ENCODE assay signal across 14 cellular contexts in genomic region chr2:46171996-46172546, GRCh38.
DNase-seq lines count a peak whose midpoint lies in the region; ATAC-seq and TF ChIP-seq lines count a peak whose summit lies in the region.
"Had no signal": no experiment of that assay in that cellular context is flagged by ENCODE, and none has a peak within 500 bp of the region (broad histone marks: within the 10 kb centered on the region; RNA-seq: fewer than 3 reads in every experiment).

No MANE protein-coding gene starts in this region.

- peaks cover 2% of the 10 kb centered on the region for H3K27me3 Mint-ChIP-seq in glutamatergic neuron (ENCODE audit: unreplicated experiment)
- H3K27me3 Mint-ChIP-seq: activated CD4-positive, alpha-beta memory T cell treated with anti-CD3 and anti-CD28 coated beads, Interleukin-2, amount 10 ng/mL, durations not matched to agents 7 days and 5 days; central memory CD8-positive, alpha-beta T cell had no signal

- H4K20me1 ChIP-seq in PC-3 (ENCODE audit: low read length) (no peaks in the 10 kb centered on the region), smooth muscle cell (ENCODE audit: low read depth) (no peaks in the 10 kb centered on the region)

- intact Hi-C loops in PC-3 (cut with micrococcal nuclease), result no loop called here

- POLR2A ChIA-PET in PC-3 (lab: Charles Lee; ENCODE audit: unreplicated experiment), result no interaction called here

- H3K4me3 Mint-ChIP-seq in glutamatergic neuron (ENCODE audit: unreplicated experiment), result no peak overlapping the region
- H3K4me3 Mint-ChIP-seq: activated CD4-positive, alpha-beta memory T cell treated with anti-CD3 and anti-CD28 coated beads, Interleukin-2, amount 10 ng/mL, durations not matched to agents 7 days and 5 days; activated naive CD4-positive, alpha-beta T cell treated with anti-CD3 and anti-CD28 coated beads for 36 hours; central memory CD8-positive, alpha-beta T cell; nephron progenitor cell had no signal

- H3K27ac ChIP-seq in PC-3 (ENCODE audit: low read length) (peak overlapping the region; percentile 63), esophagus (ENCODE audit: low read depth in 2 of 2, low read length in 1 of 2) (peak overlapping the region; percentile 80 to 96), smooth muscle cell (ENCODE audit: low read depth) (peak overlapping the region; percentile 54)

- H3K4me1 ChIP-seq in PC-3 (ENCODE audit: insufficient read depth, low read length) (peaks cover 19% of the 10 kb centered on the region), esophagus (ENCODE audit: control insufficient read depth in 2 of 2, insufficient read depth in 2 of 2, low read length in 1 of 2) (peaks cover 3 to 22% of the 10 kb centered on the region in 2 donors), smooth muscle cell (ENCODE audit: low read depth) (peaks cover 33% of the 10 kb centered on the region)

- H3K9me3 ChIP-seq in PC-3 (ENCODE audit: low read length) (no peaks in the 10 kb centered on the region), esophagus (ENCODE audit: control insufficient read depth in 2 of 2, insufficient read depth in 1 of 2, low read depth in 1 of 2, low read length in 1 of 2) (peaks cover 0 to 2% of the 10 kb centered on the region in 2 donors), smooth muscle cell (replicated peaks; ENCODE audit: low read depth) (no peaks in the 10 kb centered on the region)

- H3K36me3 Mint-ChIP-seq in glutamatergic neuron (ENCODE audit: unreplicated experiment), result no peaks in the 10 kb centered on the region

- no peaks in the 10 kb centered on the region for H3K4me1 Mint-ChIP-seq in glutamatergic neuron (ENCODE audit: low read depth, unreplicated experiment)

- H3F3A ChIP-seq in PC-3 (ENCODE audit: low read length, unreplicated experiment), result no peaks in the 10 kb centered on the region
- H3F3A ChIP-seq in smooth muscle cell (ENCODE audit: low read depth), result peaks cover 33% of the 10 kb centered on the region

- 63 to 70% methylated on average over 14 of the region's 14 CpGs for WGBS in esophagus, 2 donors
- 66% methylated on average over 14 of the region's 14 CpGs for WGBS in smooth muscle cell (ENCODE audit: low lambda C conversion rate)

- no peak overlapping the region for H3K27ac Mint-ChIP-seq in glutamatergic neuron (ENCODE audit: unreplicated experiment)
- H3K27ac Mint-ChIP-seq: activated CD4-positive, alpha-beta memory T cell treated with anti-CD3 and anti-CD28 coated beads, Interleukin-2, amount 10 ng/mL, durations not matched to agents 7 days and 5 days; activated naive CD4-positive, alpha-beta T cell treated with anti-CD3 and anti-CD28 coated beads for 36 hours; nephron progenitor cell had no signal

- CTCF ChIA-PET in PC-3 (lab: Charles Lee), result interaction anchor here (0.6 to 1.0 kb wide), 2 partner anchors 109 to 122 kb away, joined by 3 read pairs; no protein-coding TSS in a partner anchor

- ATAC-seq in PC-3, result peak; percentile 21
- no peak for ATAC-seq in GM18517 (IDR thresholded peaks at IDR 0.05; ENCODE audit: unreplicated experiment)
- ATAC-seq in HG03097 (IDR thresholded peaks at IDR 0.05; ENCODE audit: low FRiP score, unreplicated experiment), result no peak

- no peaks in the 10 kb centered on the region for H3K9me2 ChIP-seq in PC-3 (replicated peaks; ENCODE audit: low read length)

- H3K27me3 ChIP-seq in PC-3 (ENCODE audit: low read length), result no peaks in the 10 kb centered on the region
- H3K27me3 ChIP-seq in esophagus (ENCODE audit: control insufficient read depth in 1 of 2, insufficient read depth in 2 of 2, low read length in 2 of 2), result no peaks in the 10 kb centered on the region
- H3K27me3 ChIP-seq in smooth muscle cell (ENCODE audit: low read depth), result no peaks in the 10 kb centered on the region

- no TSS peak for BruUV-seq in PC-3 (replicated peaks; lab: Mats Ljungman, UMichigan)

- no peaks in the 10 kb centered on the region for H3K9me3 Mint-ChIP-seq in glutamatergic neuron (ENCODE audit: unreplicated experiment)
- H3K9me3 Mint-ChIP-seq: activated CD4-positive, alpha-beta memory T cell treated with anti-CD3 and anti-CD28 coated beads, Interleukin-2, amount 10 ng/mL, durations not matched to agents 7 days and 5 days; activated naive CD4-positive, alpha-beta T cell treated with anti-CD3 and anti-CD28 coated beads for 36 hours; central memory CD8-positive, alpha-beta T cell; nephron progenitor cell had no signal

- TF ChIP-seq CTCF in PC-3 (conservative IDR thresholded peaks at IDR 0.05; ENCODE audit: low read depth, low read length) (peak; percentile 26; the same call in 1 of the 2 replicates), smooth muscle cell (IDR thresholded peaks at IDR 0.05; ENCODE audit: borderline replicate concordance, insufficient read depth, poor library complexity, severe bottlenecking) (peak; percentile 28), glutamatergic neuron (IDR thresholded peaks at IDR 0.05; ENCODE audit: partially characterized antibody, unreplicated experiment) (no peak)

- H3K36me3 ChIP-seq in PC-3 (ENCODE audit: low read depth, low read length) (no peaks in the 10 kb centered on the region), esophagus (ENCODE audit: control insufficient read depth in 2 of 2, insufficient read depth in 2 of 2, low read length in 1 of 2) (no peaks in the 10 kb centered on the region), smooth muscle cell (ENCODE audit: low read depth) (no peaks in the 10 kb centered on the region)

- H3K9ac ChIP-seq in PC-3 (ENCODE audit: low read length), result no peak overlapping the region; the same call in 1 of the 2 replicates
- no peak overlapping the region for H3K9ac ChIP-seq in smooth muscle cell (ENCODE audit: low read depth)

- H3K79me2 ChIP-seq in PC-3 (ENCODE audit: low read length) (no peaks in the 10 kb centered on the region), smooth muscle cell (ENCODE audit: low read depth) (no peaks in the 10 kb centered on the region)

- DNase-seq in NCI-H146 (lab: John Stamatoyannopoulos, UW) (peak; percentile 8), NCI-H146 treated with DMSO at 0.1 percent for 48 hours (lab: John Stamatoyannopoulos, UW; ENCODE audit: unreplicated experiment) (no peak), PC-3 (peak; percentile 29), smooth muscle cell (lab: John Stamatoyannopoulos, UW; ENCODE audit: unreplicated experiment) (no peak), glutamatergic neuron (no peak)
- DNase-seq: activated CD4-positive, alpha-beta memory T cell treated with anti-CD3 and anti-CD28 coated beads, Interleukin-2, amount 10 ng/mL, durations not matched to agents 7 days and 5 days; activated naive CD4-positive, alpha-beta T cell treated with anti-CD3 and anti-CD28 coated beads for 36 hours; NCI-H2081 treated with DMSO at 0.1 percent for 48 hours; nephron progenitor cell; T-helper 2 cell had no signal

- H3K4me2 ChIP-seq in PC-3 (ENCODE audit: low read length) (peak overlapping the region; percentile 53; the same call in 1 of the 2 replicates), smooth muscle cell (no peak overlapping the region)

- H2AFZ ChIP-seq in PC-3 (ENCODE audit: low read length) (no peak overlapping the region), smooth muscle cell (ENCODE audit: low read depth) (no peak overlapping the region)

- H3K4me3 ChIP-seq in PC-3 (ENCODE audit: low read length), result no peak overlapping the region
- H3K4me3 ChIP-seq in esophagus (ENCODE audit: low read depth in 1 of 2, low read length in 2 of 2), result no peak overlapping the region
- no peak overlapping the region for H3K4me3 ChIP-seq in smooth muscle cell

Comparison
In these comparisons a context has a peak if more than half of its experiments do, and no peak if none do; other contexts are left out.
1. DNase-seq: peak in NCI-H146 (single experiment) and PC-3 (single experiment); none in NCI-H146 treated with DMSO at 0.1 percent for 48 hours (single experiment), smooth muscle cell (single experiment) and glutamatergic neuron (single experiment).
2. Peak in every context shown above with its lines, with median percentiles within 50 percentile points of each other: H3K27ac ChIP-seq.